32 cellular contexts compared by ENCODE assay signal in genomic region chr11:57347336-57347735, GRCh38. TPM values are rescaled to one million over a fixed set of nuclear protein-coding genes. Genes with fewer than 3 reads are reported as not detected.
A peak's percentile ranks its signal among the peaks of the same experiment; 100 is the strongest.
DNase-seq lines count a peak whose midpoint lies in the region; ATAC-seq and TF ChIP-seq lines count a peak whose summit lies in the region.
"Had no signal": no experiment of that assay in that cellular context is flagged by ENCODE, and none has a peak within 500 bp of the region (broad histone marks: within the 10 kb centered on the region; RNA-seq: fewer than 3 reads in every experiment).

No MANE protein-coding gene starts in this region.

- no peak overlapping the region for H2AFZ ChIP-seq in neuronal stem cell (ENCODE audit: low read length)
- H2AFZ ChIP-seq: GM23338 had no signal

- H3K9me3 Mint-ChIP-seq in stimulated activated naive B cell treated with anti-CD40 and anti-IgM and Interleukin-4, amounts not matched to agents 10 μg/mL and 1 μg/mL and 100 μg/mL, for 72 hours, result peaks cover 4 to 5% of the 10 kb centered on the region in 2 donors

- no peaks in the 10 kb centered on the region for H3K27me3 ChIP-seq in left ventricle myocardium inferior (ENCODE audit: low read depth)
- H3K27me3 ChIP-seq in heart right ventricle, result no peaks in the 10 kb centered on the region
- H3K27me3 ChIP-seq in adipocyte (replicated peaks; ENCODE audit: control insufficient read depth, insufficient read depth, low read length), result no peaks in the 10 kb centered on the region
- H3K27me3 ChIP-seq in neuronal stem cell (ENCODE audit: control insufficient read depth in 3 of 3, insufficient read depth in 3 of 3, low read depth in 1 of 3, low read length in 3 of 3), result peaks cover 0 to 12% (median 0%) of the 10 kb centered on the region in 3 experiments
- peaks cover 4% of the 10 kb centered on the region for H3K27me3 ChIP-seq in gastroesophageal sphincter

- ATAC-seq in heart right ventricle, result no peak
- no peak for ATAC-seq in stimulated activated naive B cell treated with anti-CD40 and anti-IgM and Interleukin-4, amounts not matched to agents 10 μg/mL and 1 μg/mL and 100 μg/mL, for 72 hours (replicated peaks)
- no peak for ATAC-seq in gastroesophageal sphincter
- ATAC-seq: GM23338, Panc1 had no signal

- H3K18ac ChIP-seq in neuronal stem cell (ENCODE audit: low read length), result no peak overlapping the region

- no peak overlapping the region for H3K4ac ChIP-seq in neuronal stem cell (ENCODE audit: low read length)

- H3K4me1 ChIP-seq in left ventricle myocardium inferior, result peaks cover 17% of the 10 kb centered on the region
- peaks cover 0 to 9% (median 4%) of the 10 kb centered on the region in 9 donors for H3K4me1 ChIP-seq in heart right ventricle
- H3K4me1 ChIP-seq in adipocyte (ENCODE audit: control insufficient read depth, insufficient read depth, low read length), result no peaks in the 10 kb centered on the region
- H3K4me1 ChIP-seq in neuronal stem cell (ENCODE audit: control insufficient read depth in 2 of 2, insufficient read depth in 1 of 2, low read depth in 1 of 2, low read length in 2 of 2), result peaks cover 6 to 12% of the 10 kb centered on the region in 2 donors
- peaks cover 0 to 17% (median 3%) of the 10 kb centered on the region in 3 donors for H3K4me1 ChIP-seq in gastroesophageal sphincter

- H4K8ac ChIP-seq in neuronal stem cell (ENCODE audit: low read depth, low read length), result no peak overlapping the region

- peak overlapping the region; percentile 8 for H3K9ac ChIP-seq in adipocyte (ENCODE audit: low read length)
- no peak overlapping the region for H3K9ac ChIP-seq in neuronal stem cell (ENCODE audit: low read depth, low read length, poor library complexity)
- H3K9ac ChIP-seq: KMS-11 had no signal

- no peak overlapping the region for H2AK5ac ChIP-seq in neuronal stem cell (ENCODE audit: low read depth, low read length)

- TF ChIP-seq CTCF in left ventricle myocardium inferior (IDR thresholded peaks at IDR 0.05; ENCODE audit: borderline replicate concordance), result no peak
- no peak for TF ChIP-seq CTCF in heart right ventricle (IDR thresholded peaks at IDR 0.05)
- no peak for TF ChIP-seq CTCF in gastroesophageal sphincter (IDR thresholded peaks at IDR 0.05)

- no peak overlapping the region for H2BK120ac ChIP-seq in neuronal stem cell (ENCODE audit: low read depth, low read length)

- DNase-seq in left ventricle myocardium inferior (no peak), heart right ventricle (no peak), adipocyte (ENCODE audit: low read depth) (no peak), neuronal stem cell (ENCODE audit: low spot score) (no peak), activated gamma-delta T cell treated with Interleukin-2 at 50 U/mL for 16 hours (no peak), HK-2 (ENCODE audit: unreplicated experiment) (no peak)
- DNase-seq in stimulated activated naive B cell treated with anti-CD40 and anti-IgM and Interleukin-4, amounts not matched to agents 10 μg/mL and 1 μg/mL and 100 μg/mL, for 72 hours, result no peak
- DNase-seq: C1 segment of cervical spinal cord; CD4-positive, alpha-beta memory T cell; COR-L47; DMS53; NCI-H1048; NCI-H1417; NCI-H1694 treated with DMSO at 0.1 percent for 48 hours; NCI-H2081; NCI-H2171; NCI-H226; NCI-H510A; NCI-H69; SHP77 had no signal

- H3K4me1 Mint-ChIP-seq in stimulated activated naive B cell treated with anti-CD40 and anti-IgM and Interleukin-4, amounts not matched to agents 10 μg/mL and 1 μg/mL and 100 μg/mL, for 72 hours, result peaks cover 13 to 19% of the 10 kb centered on the region in 2 donors

- no peak for TF ChIP-seq POLR2A in gastroesophageal sphincter (IDR thresholded peaks at IDR 0.05)

- H3K79me1 ChIP-seq in neuronal stem cell (ENCODE audit: low read depth, low read length), result no peaks in the 10 kb centered on the region

- H2BK12ac ChIP-seq in neuronal stem cell (ENCODE audit: low read length), result peak overlapping the region; percentile 59

- no peak overlapping the region for H3K4me3 Mint-ChIP-seq in stimulated activated naive B cell treated with anti-CD40 and anti-IgM and Interleukin-4, amounts not matched to agents 10 μg/mL and 1 μg/mL and 100 μg/mL, for 72 hours
- H3K4me3 Mint-ChIP-seq: CD4-positive, alpha-beta memory T cell; GM23338; IgD-negative memory B cell had no signal

- intact Hi-C loops in left ventricle myocardium inferior (cut with micrococcal nuclease) (no loop called here), heart right ventricle (cut with DNase I) (loop anchor here (2.0 to 10.0 kb wide), 16 partner anchors 80 to 1177 kb away; partner anchors contain the start of genes YPEL4 (in 5 of the 10), SLC43A3 (in 1 of the 10) and TIMM10 (in 1 of the 10))

- H2BK5ac ChIP-seq in neuronal stem cell (ENCODE audit: low read length), result no peak overlapping the region

- H3K36me3 Mint-ChIP-seq in stimulated activated naive B cell treated with anti-CD40 and anti-IgM and Interleukin-4, amounts not matched to agents 10 μg/mL and 1 μg/mL and 100 μg/mL, for 72 hours, result peaks cover 3 to 5% of the 10 kb centered on the region in 2 donors
- H3K36me3 Mint-ChIP-seq: CD4-positive, alpha-beta memory T cell; IgD-negative memory B cell had no signal

- 85 to 88% methylated on average over 9 of the region's 9 CpGs for WGBS in heart right ventricle, 2 donors
- no CpG with 5 or more reads among the region's 9 CpGs for WGBS in neuronal stem cell (ENCODE audit: extremely low coverage in 2 of 2, insufficient read length in 2 of 2, insufficient replicate concordance in 1 of 2), 2 donors
- no CpG with 5 or more reads among the region's 9 CpGs for WGBS in gastroesophageal sphincter (ENCODE audit: low coverage in 1 of 2), 2 donors

- H3K36me3 ChIP-seq in left ventricle myocardium inferior, result no peaks in the 10 kb centered on the region
- H3K36me3 ChIP-seq in heart right ventricle, result no peaks in the 10 kb centered on the region
- no peaks in the 10 kb centered on the region for H3K36me3 ChIP-seq in adipocyte (ENCODE audit: control insufficient read depth, insufficient read depth, low read length, severe bottlenecking)
- no peaks in the 10 kb centered on the region for H3K36me3 ChIP-seq in neuronal stem cell (replicated peaks in 1 of 2; ENCODE audit: control insufficient read depth in 2 of 2, insufficient read depth in 2 of 2, low read length in 2 of 2)
- no peaks in the 10 kb centered on the region for H3K36me3 ChIP-seq in gastroesophageal sphincter
- H3K36me3 ChIP-seq: HAP-1 had no signal

- H3K23ac ChIP-seq in neuronal stem cell (ENCODE audit: low read depth, low read length, poor library complexity), result no peak overlapping the region

- H4K91ac ChIP-seq in neuronal stem cell (ENCODE audit: low read depth, low read length, poor library complexity), result no peak overlapping the region

- H3K27ac ChIP-seq in left ventricle myocardium inferior (replicated peaks) (peak overlapping the region; percentile 68), heart right ventricle (peak overlapping the region in 1 of 10 donors; percentile 71), neuronal stem cell (replicated peaks; ENCODE audit: low read length) (no peak overlapping the region), gastroesophageal sphincter (no peak overlapping the region)
- H3K27ac ChIP-seq: KMS-11, RWPE1 had no signal

- H3K4me3 ChIP-seq in left ventricle myocardium inferior, result no peak overlapping the region
- no peak overlapping the region for H3K4me3 ChIP-seq in heart right ventricle
- no peak overlapping the region for H3K4me3 ChIP-seq in adipocyte (ENCODE audit: low read length)
- H3K4me3 ChIP-seq in neuronal stem cell (ENCODE audit: low read length in 2 of 2), result no peak overlapping the region
- H3K4me3 ChIP-seq in gastroesophageal sphincter, result no peak overlapping the region
- H3K4me3 ChIP-seq: GM23338, HAP-1 had no signal

- H3K27me3 Mint-ChIP-seq in stimulated activated naive B cell treated with anti-CD40 and anti-IgM and Interleukin-4, amounts not matched to agents 10 μg/mL and 1 μg/mL and 100 μg/mL, for 72 hours, result peaks cover 0 to 22% of the 10 kb centered on the region in 2 donors

- H3K9me3 ChIP-seq in left ventricle myocardium inferior (replicated peaks) (peaks cover 6% of the 10 kb centered on the region), heart right ventricle (peaks cover 0 to 9% (median 0%) of the 10 kb centered on the region in 11 donors), adipocyte (ENCODE audit: control insufficient read depth, low read length) (peaks cover 11% of the 10 kb centered on the region), neuronal stem cell (replicated peaks in 1 of 2; ENCODE audit: control insufficient read depth in 2 of 2, insufficient read depth in 1 of 2, low read depth in 1 of 2, low read length in 2 of 2) (peaks cover 0 to 8% of the 10 kb centered on the region in 2 donors), gastroesophageal sphincter (no peaks in the 10 kb centered on the region)
- H3K9me3 ChIP-seq: HAP-1 had no signal

- no peak overlapping the region for H2BK15ac ChIP-seq in neuronal stem cell (ENCODE audit: low read length)

- no peak overlapping the region for H3K4me2 ChIP-seq in neuronal stem cell (ENCODE audit: insufficient read depth, low read length, poor library complexity, severe bottlenecking)
- H3K4me2 ChIP-seq: GM23338, KMS-11 had no signal

- H3K27ac Mint-ChIP-seq in stimulated activated naive B cell treated with anti-CD40 and anti-IgM and Interleukin-4, amounts not matched to agents 10 μg/mL and 1 μg/mL and 100 μg/mL, for 72 hours, result peak overlapping the region; percentile 65
- H3K27ac Mint-ChIP-seq: CD4-positive, alpha-beta memory T cell; GM23338; IgD-negative memory B cell had no signal

- no peak overlapping the region for H3K14ac ChIP-seq in neuronal stem cell (ENCODE audit: low read length)

- no peak for TF ChIP-seq EP300 in gastroesophageal sphincter (IDR thresholded peaks at IDR 0.05)

RNA-seq across cellular contexts. Expression of gene P2RX3, which starts 9.2 kb away (rescaled TPM):
- total RNA-seq in left ventricle myocardium inferior, result 1.4 TPM
- 1 to 10 TPM in 7 of 10 donors, under 1 TPM in 3; 0.32 to 5.1 (median 1.5) TPM for total RNA-seq in heart right ventricle
- polyA plus RNA-seq in heart right ventricle, result under 1 TPM; 0.42 to 0.66 TPM
- 2.9 TPM for polyA plus RNA-seq in neuronal stem cell (2013, experiment 1 of 2)
- 2.7 TPM for polyA plus RNA-seq in neuronal stem cell (2013, experiment 2 of 2)
- under 1 TPM in 1 of 4 donors, not detected in 3; 0.69 TPM for total RNA-seq in gastroesophageal sphincter
- total RNA-seq: A172; CD4-positive, alpha-beta memory T cell; Daoy; OCI-LY7; SK-MEL-5 had no signal
- polyA plus RNA-seq: CD4-positive, alpha-beta memory T cell; IgD-negative memory B cell had no signal

RNA-seq across cellular contexts. Expression of gene SSRP1, which starts 11.6 kb away (rescaled TPM):
- total RNA-seq in left ventricle myocardium inferior (34.6 TPM), heart right ventricle (10 to 100 TPM; 30.5 to 44.9 (median 35.4) TPM), gastroesophageal sphincter (100 to 1,000 TPM in 1 of 4 donors, 10 to 100 TPM in 3; 66.0 to 101 (median 79.8) TPM)
- polyA plus RNA-seq in heart right ventricle, result 10 to 100 TPM; 22.6 to 73.2 TPM
- polyA plus RNA-seq in neuronal stem cell (2013, experiment 1 of 2), result 208 TPM
- 198 TPM for polyA plus RNA-seq in neuronal stem cell (2013, experiment 2 of 2)

RNA-seq across cellular contexts. Expression of gene TNKS1BP1, which starts 22.6 kb away (rescaled TPM):
- total RNA-seq in left ventricle myocardium inferior, result 32.6 TPM
- total RNA-seq in heart right ventricle, result 10 to 100 TPM; 19.9 to 53.8 (median 34.3) TPM
- 100 to 1,000 TPM in 1 of 2 donors, 10 to 100 TPM in 1; 39.6 to 118 TPM for polyA plus RNA-seq in heart right ventricle
- 77.7 TPM for polyA plus RNA-seq in neuronal stem cell (2013, experiment 1 of 2)
- polyA plus RNA-seq in neuronal stem cell (2013, experiment 2 of 2), result 73.2 TPM
- 100 to 1,000 TPM in 2 of 4 donors, 10 to 100 TPM in 2; 95.6 to 130 (median 108) TPM for total RNA-seq in gastroesophageal sphincter

RNA-seq across cellular contexts. Expression of gene PRG3, which starts 33.6 kb away (rescaled TPM):
- total RNA-seq in left ventricle myocardium inferior, result not detected
- not detected for total RNA-seq in heart right ventricle
- not detected for polyA plus RNA-seq in heart right ventricle
- not detected for polyA plus RNA-seq in neuronal stem cell (2013, experiment 1 of 2)
- polyA plus RNA-seq in neuronal stem cell (2013, experiment 2 of 2), result not detected
- not detected for total RNA-seq in gastroesophageal sphincter
- total RNA-seq: A172; CD4-positive, alpha-beta memory T cell; Daoy; G401; GM23338; OCI-LY7; SK-MEL-5 had no signal
- polyA plus RNA-seq: CD4-positive, alpha-beta memory T cell; GM23338; IgD-negative memory B cell had no signal

RNA-seq across cellular contexts. Expression of gene PRG2, which starts 43.1 kb away (rescaled TPM):
- not detected for total RNA-seq in left ventricle myocardium inferior
- total RNA-seq in heart right ventricle, result under 1 TPM in 1 of 10 donors, not detected in 9; 0.49 TPM
- not detected for polyA plus RNA-seq in heart right ventricle
- polyA plus RNA-seq in neuronal stem cell (2013, experiment 1 of 2), result 0.24 TPM
- 0.22 TPM for polyA plus RNA-seq in neuronal stem cell (2013, experiment 2 of 2)
- total RNA-seq in gastroesophageal sphincter, result not detected
- total RNA-seq: A172, Daoy, G401, GM23338, SK-MEL-5 had no signal
- polyA plus RNA-seq: CD4-positive, alpha-beta memory T cell; GM23338; IgD-negative memory B cell had no signal
